8 cellular contexts compared by ENCODE assay signal in the genomic region with DNA sequence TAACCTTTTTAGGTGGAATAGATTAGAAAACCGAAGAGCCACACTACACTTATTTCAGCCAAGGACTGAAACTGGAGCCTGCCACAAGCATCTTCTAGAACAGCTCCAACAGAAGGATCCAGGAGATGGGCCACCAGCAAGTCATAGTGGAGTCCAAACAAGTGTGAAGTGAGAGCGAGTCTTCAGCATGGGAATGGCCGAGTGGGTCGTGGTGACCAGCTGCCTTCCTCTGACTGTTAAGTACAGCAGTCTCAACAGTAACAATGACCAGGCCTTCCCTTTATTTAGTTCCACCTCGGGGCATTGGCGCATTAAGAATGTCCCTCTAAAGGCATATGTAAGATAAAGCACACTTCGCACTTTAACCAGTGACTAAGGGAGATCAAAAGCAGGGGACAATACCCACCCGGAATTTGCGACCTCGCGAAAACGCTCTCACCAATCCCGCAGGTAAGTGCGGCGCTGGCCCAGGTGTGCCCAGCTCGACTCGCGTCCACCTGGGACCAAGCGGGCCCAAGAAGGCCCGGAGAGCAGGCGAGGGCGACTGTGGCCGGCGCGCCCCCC. TPM values are rescaled to one million over a fixed set of nuclear protein-coding genes. Genes with fewer than 3 reads are reported as not detected.
DNase-seq lines count a peak whose midpoint lies in the region; ATAC-seq, FAIRE-seq and TF ChIP-seq lines count a peak whose summit lies in the region.

No MANE protein-coding gene starts in this region.

- no peak for ATAC-seq in Right ventricle myocardium inferior
- no peak for ATAC-seq in natural killer cell treated with Interleukin-12 subunit alpha and Interleukin-12 subunit beta and Interleukin-15 and Interleukin-18, amount 100 ng/mL, for 72 hours

- intact Hi-C loops in Right ventricle myocardium inferior (cut with DNase I): no loop called here

- H3K9me3 Mint-ChIP-seq in natural killer cell treated with Interleukin-12 subunit alpha and Interleukin-12 subunit beta and Interleukin-15 and Interleukin-18, amount 100 ng/mL, for 72 hours: no peaks in the 10 kb centered on the region

- H3K27me3 ChIP-seq in cardiac muscle cell (peaks cover 31% of the 10 kb centered on the region), esophagus (ENCODE audit: control insufficient read depth in 1 of 2, insufficient read depth in 2 of 2, low read length in 2 of 2) (no peaks in the 10 kb centered on the region)

- H3K36me3 ChIP-seq in cardiac muscle cell (no peaks in the 10 kb centered on the region), esophagus (ENCODE audit: control insufficient read depth in 2 of 2, insufficient read depth in 2 of 2, low read length in 1 of 2) (no peaks in the 10 kb centered on the region)

- no peak for FAIRE-seq in RCC 7860 (lab: Jason Lieb, UNC)

- H3K4me1 ChIP-seq in cardiac muscle cell (ENCODE audit: low read depth) (no peaks in the 10 kb centered on the region), esophagus (ENCODE audit: control insufficient read depth in 2 of 2, insufficient read depth in 2 of 2, low read length in 1 of 2) (no peaks in the 10 kb centered on the region)

- H3K27ac Mint-ChIP-seq in natural killer cell treated with Interleukin-12 subunit alpha and Interleukin-12 subunit beta and Interleukin-15 and Interleukin-18, amount 100 ng/mL, for 72 hours: peak overlapping the region; percentile 78 to 91

- no peaks in the 10 kb centered on the region for H3K36me3 Mint-ChIP-seq in natural killer cell treated with Interleukin-12 subunit alpha and Interleukin-12 subunit beta and Interleukin-15 and Interleukin-18, amount 100 ng/mL, for 72 hours

- WGBS in esophagus, 2 donors: 28 to 42% methylated on average over 25 of the region's 25 CpGs

- peak overlapping the region; percentile 77 for H3K4me3 Mint-ChIP-seq in natural killer cell treated with Interleukin-12 subunit alpha and Interleukin-12 subunit beta and Interleukin-15 and Interleukin-18, amount 100 ng/mL, for 72 hours

- TF ChIP-seq CTCF in cardiac muscle cell (IDR thresholded peaks at IDR 0.05; ENCODE audit: low read depth, low read length): no peak

- H3K27ac ChIP-seq in cardiac muscle cell (no peak overlapping the region), esophagus (ENCODE audit: low read depth in 2 of 2, low read length in 1 of 2) (peak overlapping the region; percentile 69 to 79)

- no peaks in the 10 kb centered on the region for H3K27me3 Mint-ChIP-seq in natural killer cell treated with Interleukin-12 subunit alpha and Interleukin-12 subunit beta and Interleukin-15 and Interleukin-18, amount 100 ng/mL, for 72 hours

- H3K4me3 ChIP-seq in cardiac muscle cell (peak overlapping the region; percentile 98), esophagus (ENCODE audit: low read depth in 1 of 2, low read length in 2 of 2) (peak overlapping the region; percentile 77 to 84)

- peaks cover 26 to 35% of the 10 kb centered on the region in 2 donors for H3K4me1 Mint-ChIP-seq in natural killer cell treated with Interleukin-12 subunit alpha and Interleukin-12 subunit beta and Interleukin-15 and Interleukin-18, amount 100 ng/mL, for 72 hours (ENCODE audit: low read depth in 2 of 2)

- H3K9me3 ChIP-seq in cardiac muscle cell (ENCODE audit: low read depth) (no peaks in the 10 kb centered on the region), esophagus (ENCODE audit: control insufficient read depth in 2 of 2, insufficient read depth in 1 of 2, low read depth in 1 of 2, low read length in 1 of 2) (no peaks in the 10 kb centered on the region)

- DNase-seq in cardiac muscle cell (ENCODE audit: low read depth in 1 of 2, low spot score in 1 of 2): peak in 1 of 2 donors; percentile 41
- no peak for DNase-seq in Right ventricle myocardium inferior (ENCODE audit: missing footprints)
- no peak for DNase-seq in natural killer cell treated with Interleukin-12 subunit alpha and Interleukin-12 subunit beta and Interleukin-15 and Interleukin-18, amount 100 ng/mL, for 72 hours (ENCODE audit: low spot score)
- DNase-seq in RCC 7860 (ENCODE audit: low spot score): no peak
- DNase-seq in SKM-1 (lab: John Stamatoyannopoulos, UW; ENCODE audit: unreplicated experiment): no peak
- no peak for DNase-seq in stimulated activated CD4-positive, alpha-beta T cell treated with anti-CD3 and anti-CD28 coated beads, Interleukin-12 subunit alpha, Interleukin-12 subunit beta, amount 100 ng/mL, for 4 hours
- no peak for DNase-seq in GM03348 (ENCODE audit: low spot score)

RNA-seq across cellular contexts. Expression of gene L3MBTL4, which starts 1.1 kb away (rescaled TPM):
- 5.8 and 7.7 TPM in 2 replicates for total RNA-seq in cardiac muscle cell
- polyA plus RNA-seq in cardiac muscle cell: 4.4 and 9.3 TPM in 2 replicates
- 1.1 TPM for total RNA-seq in Right ventricle myocardium inferior
- polyA plus RNA-seq in esophagus: 1 to 10 TPM; 1.8 to 2.0 TPM
- total RNA-seq in natural killer cell treated with Interleukin-12 subunit alpha and Interleukin-12 subunit beta and Interleukin-15 and Interleukin-18, amount 100 ng/mL, for 72 hours: 10 to 100 TPM in 1 of 2 donors, 1 to 10 TPM in 1; 4.1 to 10.2 TPM
